ENCODE assay signal across 2 cellular contexts in the genomic region with DNA sequence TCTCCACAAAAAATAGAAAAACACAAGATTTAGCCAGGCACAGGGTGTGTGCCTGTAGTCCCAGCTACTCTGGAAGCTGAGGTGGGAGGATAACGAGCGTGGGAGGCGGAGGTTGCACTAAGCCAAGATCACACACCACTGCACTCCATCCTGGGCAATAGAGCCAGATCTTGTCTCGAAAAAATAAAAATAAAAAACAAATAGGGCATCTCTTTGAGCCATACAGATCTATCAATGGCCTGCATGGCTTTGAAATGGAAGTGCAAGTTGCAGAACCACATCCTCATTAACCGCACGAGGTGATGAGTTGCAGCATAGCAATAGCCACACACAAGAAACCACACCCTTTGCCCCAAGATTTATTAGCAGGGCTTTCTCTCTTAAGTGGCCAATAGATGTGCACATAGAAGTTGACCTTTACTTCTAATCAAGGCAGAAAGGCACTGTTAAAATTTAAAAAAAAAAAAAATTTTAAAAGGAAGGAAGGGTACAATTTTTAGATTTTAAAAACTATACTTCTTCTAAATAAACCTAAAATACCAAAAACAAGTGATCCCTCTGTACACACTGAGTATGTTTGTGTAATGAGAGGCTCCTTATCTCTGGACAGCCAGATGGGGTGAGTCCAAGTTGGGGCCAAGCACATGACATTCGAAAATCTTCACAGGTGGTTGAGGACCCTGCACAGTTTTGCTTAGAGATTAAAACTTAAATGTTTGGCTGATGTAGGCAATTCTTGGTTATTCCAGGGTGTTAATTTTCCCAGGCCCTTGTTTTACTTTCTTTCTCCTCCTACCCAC.
TF ChIP-seq lines count a peak whose summit lies in the region.

No MANE protein-coding gene starts in this region.

TF ChIP-seq in GM23338, 12 proteins besides CTCF, POLR2A, EP300 and RAD21 (continued from another document and continues in another):
- TF ChIP-seq ZNF462 (CRISPR knock-in tag; IDR thresholded peaks at IDR 0.05) (no peak), ZNF331 (CRISPR knock-in tag; IDR thresholded peaks at IDR 0.05; ENCODE audit: low read depth) (no peak), STAT1 (IDR thresholded peaks at IDR 0.05; ENCODE audit: unreplicated experiment) (no peak), JUNB (IDR thresholded peaks at IDR 0.05; ENCODE audit: unreplicated experiment) (no peak), POLR2AphosphoS5 (IDR thresholded peaks at IDR 0.05; ENCODE audit: low read depth) (no peak), EZH2 (IDR thresholded peaks at IDR 0.05; ENCODE audit: low read depth, unreplicated experiment) (no peak)
- TF ChIP-seq, protein P1, sequence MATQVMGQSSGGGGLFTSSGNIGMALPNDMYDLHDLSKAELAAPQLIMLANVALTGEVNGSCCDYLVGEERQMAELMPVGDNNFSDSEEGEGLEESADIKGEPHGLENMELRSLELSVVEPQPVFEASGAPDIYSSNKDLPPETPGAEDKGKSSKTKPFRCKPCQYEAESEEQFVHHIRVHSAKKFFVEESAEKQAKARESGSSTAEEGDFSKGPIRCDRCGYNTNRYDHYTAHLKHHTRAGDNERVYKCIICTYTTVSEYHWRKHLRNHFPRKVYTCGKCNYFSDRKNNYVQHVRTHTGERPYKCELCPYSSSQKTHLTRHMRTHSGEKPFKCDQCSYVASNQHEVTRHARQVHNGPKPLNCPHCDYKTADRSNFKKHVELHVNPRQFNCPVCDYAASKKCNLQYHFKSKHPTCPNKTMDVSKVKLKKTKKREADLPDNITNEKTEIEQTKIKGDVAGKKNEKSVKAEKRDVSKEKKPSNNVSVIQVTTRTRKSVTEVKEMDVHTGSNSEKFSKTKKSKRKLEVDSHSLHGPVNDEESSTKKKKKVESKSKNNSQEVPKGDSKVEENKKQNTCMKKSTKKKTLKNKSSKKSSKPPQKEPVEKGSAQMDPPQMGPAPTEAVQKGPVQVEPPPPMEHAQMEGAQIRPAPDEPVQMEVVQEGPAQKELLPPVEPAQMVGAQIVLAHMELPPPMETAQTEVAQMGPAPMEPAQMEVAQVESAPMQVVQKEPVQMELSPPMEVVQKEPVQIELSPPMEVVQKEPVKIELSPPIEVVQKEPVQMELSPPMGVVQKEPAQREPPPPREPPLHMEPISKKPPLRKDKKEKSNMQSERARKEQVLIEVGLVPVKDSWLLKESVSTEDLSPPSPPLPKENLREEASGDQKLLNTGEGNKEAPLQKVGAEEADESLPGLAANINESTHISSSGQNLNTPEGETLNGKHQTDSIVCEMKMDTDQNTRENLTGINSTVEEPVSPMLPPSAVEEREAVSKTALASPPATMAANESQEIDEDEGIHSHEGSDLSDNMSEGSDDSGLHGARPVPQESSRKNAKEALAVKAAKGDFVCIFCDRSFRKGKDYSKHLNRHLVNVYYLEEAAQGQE (IDR thresholded peaks at IDR 0.05; ENCODE audit: unreplicated experiment) = no peak

TF ChIP-seq in SK-N-SH, 30 proteins besides CTCF, POLR2A, EP300 and RAD21 (continued from another document):
- no peak for TF ChIP-seq NRF1 (IDR thresholded peaks at IDR 0.05; ENCODE audit: low read depth, low read length)
- no peak for TF ChIP-seq RFX5 (IDR thresholded peaks at IDR 0.05; ENCODE audit: low read length)
- no peak for TF ChIP-seq RCOR1 (IDR thresholded peaks at IDR 0.05; ENCODE audit: low read length)
- TF ChIP-seq, protein P2, sequence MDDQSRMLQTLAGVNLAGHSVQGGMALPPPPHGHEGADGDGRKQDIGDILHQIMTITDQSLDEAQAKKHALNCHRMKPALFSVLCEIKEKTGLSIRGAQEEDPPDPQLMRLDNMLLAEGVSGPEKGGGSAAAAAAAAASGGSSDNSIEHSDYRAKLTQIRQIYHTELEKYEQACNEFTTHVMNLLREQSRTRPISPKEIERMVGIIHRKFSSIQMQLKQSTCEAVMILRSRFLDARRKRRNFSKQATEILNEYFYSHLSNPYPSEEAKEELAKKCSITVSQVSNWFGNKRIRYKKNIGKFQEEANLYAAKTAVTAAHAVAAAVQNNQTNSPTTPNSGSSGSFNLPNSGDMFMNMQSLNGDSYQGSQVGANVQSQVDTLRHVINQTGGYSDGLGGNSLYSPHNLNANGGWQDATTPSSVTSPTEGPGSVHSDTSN (IDR thresholded peaks at IDR 0.05) = no peak
- TF ChIP-seq, protein P3, sequence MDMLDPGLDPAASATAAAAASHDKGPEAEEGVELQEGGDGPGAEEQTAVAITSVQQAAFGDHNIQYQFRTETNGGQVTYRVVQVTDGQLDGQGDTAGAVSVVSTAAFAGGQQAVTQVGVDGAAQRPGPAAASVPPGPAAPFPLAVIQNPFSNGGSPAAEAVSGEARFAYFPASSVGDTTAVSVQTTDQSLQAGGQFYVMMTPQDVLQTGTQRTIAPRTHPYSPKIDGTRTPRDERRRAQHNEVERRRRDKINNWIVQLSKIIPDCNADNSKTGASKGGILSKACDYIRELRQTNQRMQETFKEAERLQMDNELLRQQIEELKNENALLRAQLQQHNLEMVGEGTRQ (IDR thresholded peaks at IDR 0.05; ENCODE audit: borderline replicate concordance, low read depth, low read length) = no peak
- no peak for TF ChIP-seq RXRA (IDR thresholded peaks at IDR 0.05; ENCODE audit: borderline replicate concordance, low read depth)
